In the genomic region with DNA sequence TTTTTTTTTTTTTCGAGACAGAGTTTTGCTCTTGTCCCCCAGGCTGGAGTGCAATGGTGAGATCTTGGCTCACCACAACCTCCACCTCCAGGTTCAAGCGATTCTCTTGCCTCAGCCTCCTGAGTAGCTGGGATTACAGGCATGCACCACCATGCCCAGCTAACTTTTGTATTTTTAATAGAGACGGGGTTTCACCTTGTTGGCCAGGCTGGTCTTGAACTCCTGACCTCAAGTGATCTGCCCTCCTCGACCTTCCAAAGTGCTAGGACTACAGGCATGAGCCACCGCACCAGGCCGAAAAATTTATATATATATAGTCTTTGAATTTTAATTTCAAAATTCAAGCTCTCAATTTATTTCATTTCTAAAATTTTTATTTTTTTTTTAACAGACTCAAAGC, we compare ENCODE assay signal across 1 cellular context. TPM values are rescaled to one million over a fixed set of nuclear protein-coding genes. Genes with fewer than 3 reads are reported as not detected.
"Had no signal": no experiment of that assay in that cellular context is flagged by ENCODE, and none has a peak within 500 bp of the region (broad histone marks: within the 10 kb centered on the region; RNA-seq: fewer than 3 reads in every experiment).

No MANE protein-coding gene starts in this region.

RNA-seq across cellular contexts. Expression of a gene that starts 6.2 kb away (rescaled TPM):
- total RNA-seq: G401 had no signal
